Comparison of ENCODE assay signal across 5 cellular contexts in genomic region chr7:102493220-102493935, GRCh38. TPM values are rescaled to one million over a fixed set of nuclear protein-coding genes. Genes with fewer than 3 reads are reported as not detected.
DNase-seq lines count a peak whose midpoint lies in the region; ATAC-seq and TF ChIP-seq lines count a peak whose summit lies in the region.
"Not testable (repeated sequence)": the region's sequence is repeated elsewhere in the genome, so short reads cannot be mapped to it uniquely, and the experiment has no call there.

No MANE protein-coding gene starts in this region.

- CTCF ChIA-PET in PC-3 (lab: Charles Lee) = not testable (repeated sequence)

- not testable (repeated sequence) for H3K9me3 Mint-ChIP-seq in activated naive CD8-positive, alpha-beta T cell treated with anti-CD3 and anti-CD28 coated beads, Interleukin-2, amount 50 U/mL, for 24 hours; naive B cell

- not testable (repeated sequence) for DNase-seq in PC-3; activated naive CD8-positive, alpha-beta T cell treated with anti-CD3 and anti-CD28 coated beads, Interleukin-2, amount 50 U/mL, for 24 hours; naive B cell

- not testable (repeated sequence) for H3K36me3 Mint-ChIP-seq in activated naive CD8-positive, alpha-beta T cell treated with anti-CD3 and anti-CD28 coated beads, Interleukin-2, amount 50 U/mL, for 24 hours (ENCODE audit: low read depth); naive B cell

- ATAC-seq in GM21360 (IDR thresholded peaks at IDR 0.05; ENCODE audit: unreplicated experiment) = peak; percentile 24
- peak; percentile 38 for ATAC-seq in HG02938 (IDR thresholded peaks at IDR 0.05; ENCODE audit: unreplicated experiment)
- peak; percentile 67 for ATAC-seq in PC-3
- peak; percentile 44 for ATAC-seq in activated naive CD8-positive, alpha-beta T cell treated with anti-CD3 and anti-CD28 coated beads, Interleukin-2, amount 50 U/mL, for 24 hours
- ATAC-seq in naive B cell (ENCODE audit: low read depth in 2 of 2) = peak; percentile 49 to 52

- H3K27ac ChIP-seq in PC-3 (ENCODE audit: low read length) = not testable (repeated sequence)

- not testable (repeated sequence) for H3K4me3 Mint-ChIP-seq in activated naive CD8-positive, alpha-beta T cell treated with anti-CD3 and anti-CD28 coated beads, Interleukin-2, amount 50 U/mL, for 24 hours; naive B cell

- not testable (repeated sequence) for H3K27me3 Mint-ChIP-seq in activated naive CD8-positive, alpha-beta T cell treated with anti-CD3 and anti-CD28 coated beads, Interleukin-2, amount 50 U/mL, for 24 hours; naive B cell

- H3K27ac Mint-ChIP-seq in activated naive CD8-positive, alpha-beta T cell treated with anti-CD3 and anti-CD28 coated beads, Interleukin-2, amount 50 U/mL, for 24 hours; naive B cell: not testable (repeated sequence)

- not testable (repeated sequence) for TF ChIP-seq CTCF in PC-3 (conservative IDR thresholded peaks at IDR 0.05; ENCODE audit: low read depth, low read length)

- H4K20me1 ChIP-seq in PC-3 (ENCODE audit: low read length) = not testable (repeated sequence)

- not testable (repeated sequence) for H3K9ac ChIP-seq in PC-3 (ENCODE audit: low read length)

- not testable (repeated sequence) for BruUV-seq in PC-3 (replicated peaks; lab: Mats Ljungman, UMichigan)

- POLR2A ChIA-PET in PC-3 (lab: Charles Lee; ENCODE audit: unreplicated experiment) = not testable (repeated sequence)

- not testable (repeated sequence) for H3K9me3 ChIP-seq in PC-3 (ENCODE audit: low read length)

- not testable (repeated sequence) for H3F3A ChIP-seq in PC-3 (ENCODE audit: low read length, unreplicated experiment)

- not testable (repeated sequence) for H3K79me2 ChIP-seq in PC-3 (ENCODE audit: low read length)

- H2AFZ ChIP-seq in PC-3 (ENCODE audit: low read length) = not testable (repeated sequence)

- intact Hi-C loops in PC-3 (cut with micrococcal nuclease) = not testable (repeated sequence)

- not testable (repeated sequence) for H3K4me1 ChIP-seq in PC-3 (ENCODE audit: insufficient read depth, low read length)

- not testable (repeated sequence) for H3K4me1 Mint-ChIP-seq in activated naive CD8-positive, alpha-beta T cell treated with anti-CD3 and anti-CD28 coated beads, Interleukin-2, amount 50 U/mL, for 24 hours; naive B cell

- H3K36me3 ChIP-seq in PC-3 (ENCODE audit: low read depth, low read length) = not testable (repeated sequence)

- not testable (repeated sequence) for H3K27me3 ChIP-seq in PC-3 (ENCODE audit: low read length)

- H3K4me3 ChIP-seq in PC-3 (ENCODE audit: low read length) = not testable (repeated sequence)

- H3K4me2 ChIP-seq in PC-3 (ENCODE audit: low read length) = not testable (repeated sequence)

- not testable (repeated sequence) for H3K9me2 ChIP-seq in PC-3 (replicated peaks; ENCODE audit: low read length)

RNA-seq across cellular contexts. Expression of gene POLR2J, which starts 14.7 kb away (rescaled TPM):
- total RNA-seq in PC-3 (2014; rRNA removed) = 71.6 and 101 TPM in 2 replicates
- polyA plus RNA-seq in naive B cell (ENCODE audit: low read depth in 6 of 6) = 100 to 1,000 TPM in 3 of 6 donors, 10 to 100 TPM in 3; 65.4 to 149 (median 107) TPM

RNA-seq across cellular contexts. Expression of gene RASA4B, which starts 24.2 kb away (rescaled TPM):
- 10.2 and 17.2 TPM in 2 replicates for total RNA-seq in PC-3 (2014; rRNA removed)
- polyA plus RNA-seq in naive B cell (ENCODE audit: low read depth in 6 of 6) = 10 to 100 TPM in 1 of 6 donors, 1 to 10 TPM in 5; 4.1 to 11.7 (median 5.6) TPM

RNA-seq across cellular contexts. Expression of gene LRWD1, which starts 28.6 kb away (rescaled TPM):
- 41.8 and 69.5 TPM in 2 replicates for total RNA-seq in PC-3 (2014; rRNA removed)
- 10 to 100 TPM in 5 of 6 donors, 1 to 10 TPM in 1; 6.9 to 22.1 (median 17.3) TPM for polyA plus RNA-seq in naive B cell (ENCODE audit: low read depth in 6 of 6)

RNA-seq across cellular contexts. Expression of gene ALKBH4, which starts 28.7 kb away (rescaled TPM):
- 21.3 and 31.0 TPM in 2 replicates for total RNA-seq in PC-3 (2014; rRNA removed)
- polyA plus RNA-seq in naive B cell (ENCODE audit: low read depth in 6 of 6) = 10 to 100 TPM; 12.4 to 23.5 (median 19.0) TPM

RNA-seq across cellular contexts. Expression of gene UPK3BL2, which starts 50.1 kb away (rescaled TPM):
- 22.5 and 25.7 TPM in 2 replicates for total RNA-seq in PC-3 (2014; rRNA removed)
- polyA plus RNA-seq in naive B cell (ENCODE audit: low read depth in 6 of 6) = 1 to 10 TPM; 1.2 to 7.3 (median 2.5) TPM
